In genomic region chr3:194166682-194167479, GRCh38 we compare ENCODE assay signal across 14 cellular contexts. TPM values are rescaled to one million over a fixed set of nuclear protein-coding genes. Genes with fewer than 3 reads are reported as not detected.
DNase-seq lines count a peak whose midpoint lies in the region; ATAC-seq, FAIRE-seq and TF ChIP-seq lines count a peak whose summit lies in the region.
"Had no signal": no experiment of that assay in that cellular context is flagged by ENCODE, and none has a peak within 500 bp of the region (broad histone marks: within the 10 kb centered on the region; RNA-seq: fewer than 3 reads in every experiment).

No MANE protein-coding gene starts in this region.

- H3K4me2 ChIP-seq in HepG2 (ENCODE audit: low read depth, low read length): peak overlapping the region; percentile 61

- H3K27ac Mint-ChIP-seq in brain: peak overlapping the region in 4 of 5 experiments; percentile 7 to 87 (median 68)

- TF ChIP-seq EP300 in HepG2 (IDR thresholded peaks at IDR 0.05; ENCODE audit: low read depth in 2 of 2, low read length in 2 of 2): no peak
- no peak for TF ChIP-seq EP300 in HepG2 (CRISPR knock-in tag; IDR thresholded peaks at IDR 0.05; ENCODE audit: borderline replicate concordance)

- H3K36me3 ChIP-seq in HepG2 (replicated peaks in 1 of 2; ENCODE audit: control insufficient read depth in 1 of 2, insufficient read depth in 2 of 2, low read length in 2 of 2) (no peaks in the 10 kb centered on the region), upper lobe of right lung (no peaks in the 10 kb centered on the region)

- H3K9ac ChIP-seq in HepG2 (ENCODE audit: insufficient read depth, low read depth, low read length): no peak overlapping the region

- CTCF ChIA-PET in HepG2 (lab: Yijun Ruan, JAX; ENCODE audit: low intra/inter-chr PET ratio, low total read pairs): no interaction called here

- H3K36me3 Mint-ChIP-seq in brain: no peaks in the 10 kb centered on the region

- no peak for ATAC-seq in HepG2
- peak; percentile 64 for ATAC-seq in upper lobe of right lung

- intact Hi-C loops in HepG2 (cut with micrococcal nuclease; ENCODE audit: unreplicated experiment): no loop called here
- intact Hi-C loops in upper lobe of right lung (cut with DNase I): no loop called here

- H3K4me1 Mint-ChIP-seq in brain: peaks cover 64% of the 10 kb centered on the region

- H3K27me3 Mint-ChIP-seq in brain: peaks cover 10% of the 10 kb centered on the region

- POLR2A ChIA-PET in HepG2 (lab: Yijun Ruan, JAX): no interaction called here

- peak overlapping the region in 4 of 5 experiments; percentile 3 to 34 (median 22) for H3K4me3 Mint-ChIP-seq in brain

- H3K27me3 ChIP-seq in HepG2 (ENCODE audit: control insufficient read depth in 1 of 2, insufficient read depth in 2 of 2, low read length in 2 of 2) (peaks cover 0 to 25% of the 10 kb centered on the region in 2 experiments; a peak in 2 of 5 replicates), upper lobe of right lung (no peaks in the 10 kb centered on the region)

- H3K4me3 ChIP-seq in HepG2 (replicated peaks in 1 of 3; ENCODE audit: insufficient read depth in 1 of 3, low read depth in 2 of 3, low read length in 3 of 3) (peak overlapping the region in 1 of 3 experiments; percentile 23; a peak in 1 of 6 replicates), upper lobe of right lung (no peak overlapping the region)

- peaks cover 58% of the 10 kb centered on the region for H3K4me1 ChIP-seq in HepG2 (ENCODE audit: insufficient read depth, low read length)
- peaks cover 18% of the 10 kb centered on the region for H3K4me1 ChIP-seq in upper lobe of right lung

- no peaks in the 10 kb centered on the region for H3K9me3 ChIP-seq in HepG2 (ENCODE audit: low read length)
- H3K9me3 ChIP-seq in upper lobe of right lung: no peaks in the 10 kb centered on the region

- no peak for TF ChIP-seq POLR2A in HepG2 (IDR thresholded peaks at IDR 0.05; ENCODE audit: insufficient read depth in 1 of 2, low read depth in 2 of 2, low read length in 2 of 2)

- no peaks in the 10 kb centered on the region for H3K79me2 ChIP-seq in HepG2 (ENCODE audit: insufficient read depth, low read length)

- H3K27ac ChIP-seq in HepG2 (ENCODE audit: extremely low read length, insufficient read depth, low read length) (no peak overlapping the region), upper lobe of right lung (no peak overlapping the region)

- 18% methylated on average over 16 of the region's 16 CpGs for WGBS in HepG2 (ENCODE audit: low lambda C conversion rate)

- no peak for TF ChIP-seq RAD21 in HepG2 (CRISPR knock-in tag; IDR thresholded peaks at IDR 0.05)

- in situ Hi-C loops in HepG2 (cut with HindIII; ENCODE audit: extremely low pct_ligation_motif_present, low pct_unique_long_range_greater_than_20kb): loop anchor here (10.0 kb wide), 1 partner anchor 148 kb away; no protein-coding TSS in a partner anchor

- H3K9me3 Mint-ChIP-seq in brain: no peaks in the 10 kb centered on the region

- DNase-seq in NCI-H1092 treated with DMSO at 0.1 percent for 48 hours (lab: John Stamatoyannopoulos, UW) (peak; percentile 31), NCI-H1092 (lab: John Stamatoyannopoulos, UW) (no peak), HepG2 (ENCODE audit: low spot score) (no peak), upper lobe of right lung (no peak), NCI-H345 (lab: John Stamatoyannopoulos, UW) (no peak)
- no peak for DNase-seq in stimulated activated CD8-positive, alpha-beta memory T cell treated with anti-CD3 and anti-CD28 coated beads, Interleukin-4, amount 100 ng/mL, for 48 hours
- no peak for DNase-seq in effector CD8-positive, alpha-beta T cell (lab: John Stamatoyannopoulos, UW)
- DNase-seq: 8988T; DND-41; foreskin fibroblast; midbrain; stimulated activated CD4-positive, alpha-beta T cell treated with anti-CD3 and anti-CD28 coated beads, Interleukin-15, amount 100 ng/mL, for 24 hours; stimulated activated naive CD4-positive, alpha-beta T cell had no signal

- H2AFZ ChIP-seq in HepG2 (ENCODE audit: low read length): no peak overlapping the region

- FAIRE-seq in HepG2 (lab: Jason Lieb, UNC): no peak

- no TSS peak for BruUV-seq in HepG2 (replicated peaks; lab: Mats Ljungman, UMichigan)

- no peaks in the 10 kb centered on the region for H4K20me1 ChIP-seq in HepG2 (ENCODE audit: insufficient read depth, low read length)

- TF ChIP-seq CTCF in brain (conservative IDR thresholded peaks at IDR 0.05): no peak
- TF ChIP-seq CTCF in HepG2 (CRISPR knock-in tag; IDR thresholded peaks at IDR 0.05): no peak
- TF ChIP-seq CTCF in upper lobe of right lung (IDR thresholded peaks at IDR 0.05): no peak

TF ChIP-seq in HepG2, 621 proteins besides CTCF, POLR2A, EP300 and RAD21 (continues in another document):
- TF ChIP-seq CSRNP2 (CRISPR knock-in tag; conservative IDR thresholded peaks at IDR 0.05; ENCODE audit: low read depth) (no peak), THAP9 (CRISPR knock-in tag; IDR thresholded peaks at IDR 0.05; ENCODE audit: borderline replicate concordance) (no peak), ZNF562 (CRISPR knock-in tag; IDR thresholded peaks at IDR 0.05; ENCODE audit: borderline replicate concordance) (no peak), ZNF225 (CRISPR knock-in tag; IDR thresholded peaks at IDR 0.05) (no peak), HIVEP1 (CRISPR knock-in tag; IDR thresholded peaks at IDR 0.05) (no peak), DDIT3 (CRISPR knock-in tag; IDR thresholded peaks at IDR 0.05) (no peak), ZNF749 (CRISPR knock-in tag; IDR thresholded peaks at IDR 0.05; ENCODE audit: borderline replicate concordance) (no peak)

RNA-seq across cellular contexts. Expression of gene HES1, which starts 30.9 kb away (rescaled TPM):
- 18.2 TPM for polyA plus RNA-seq in brain (ENCODE audit: insufficient read depth, low read depth, low replicate concordance)
- total RNA-seq in HepG2 (2016; rRNA removed; fragmentation: Illumina TruSeq; extraction: Trizol): 15.0 and 19.8 TPM in 2 replicates
- total RNA-seq in HepG2 (2016; cell fraction: cytosol; rRNA removed; fragmentation: Illumina TruSeq; extraction: Trizol; ENCODE audit: low read depth): 16.2 and 16.8 TPM in 2 replicates
- total RNA-seq in HepG2 (2016; cell fraction: insoluble cytoplasmic fraction; rRNA removed; fragmentation: Illumina TruSeq; extraction: Trizol): 14.9 and 18.9 TPM in 2 replicates
- 17.2 and 18.1 TPM in 2 replicates for total RNA-seq in HepG2 (2016; cell fraction: membrane; rRNA removed; fragmentation: Illumina TruSeq; extraction: Trizol)
- total RNA-seq in HepG2 (2016; cell fraction: nucleus; rRNA removed; fragmentation: Illumina TruSeq; extraction: Trizol): 20.8 and 25.5 TPM in 2 replicates
- 15.4 and 16.6 TPM in 2 replicates for polyA plus RNA-seq in HepG2 (2011; rRNA removed)
- polyA plus RNA-seq in HepG2 (2011; cell fraction: cytosol; rRNA removed): 13.8 and 15.8 TPM in 2 replicates
- 27.8 and 33.4 TPM in 2 replicates for polyA plus RNA-seq in HepG2 (2011; cell fraction: nucleus; rRNA removed)
- polyA plus RNA-seq in HepG2 (2012): 20.4 and 25.8 TPM in 2 replicates
- polyA plus RNA-seq in HepG2 (2016; cell fraction: cytosol; fragmentation: Illumina TruSeq; extraction: Trizol; ENCODE audit: low read depth): 3.5 and 4.3 TPM in 2 replicates
- polyA plus RNA-seq in HepG2 (2016; cell fraction: insoluble cytoplasmic fraction; fragmentation: Illumina TruSeq; extraction: Trizol; ENCODE audit: low read depth): 14.5 and 15.2 TPM in 2 replicates
- 4.3 and 4.5 TPM in 2 replicates for polyA plus RNA-seq in HepG2 (2016; cell fraction: membrane; fragmentation: Illumina TruSeq; extraction: Trizol; ENCODE audit: low read depth)
- 31.4 and 34.9 TPM in 2 replicates for polyA plus RNA-seq in HepG2 (2016; cell fraction: nucleus; fragmentation: Illumina TruSeq; extraction: Trizol; ENCODE audit: insufficient read depth, low read depth)
- 4.8 and 36.7 TPM in 2 replicates for polyA minus RNA-seq in HepG2 (2011; rRNA and poly(A)+ RNA removed; ENCODE audit: low replicate concordance)
- polyA minus RNA-seq in HepG2 (2011; cell fraction: cytosol; rRNA and poly(A)+ RNA removed): 37.8 and 44.8 TPM in 2 replicates
- 45.6 and 54.7 TPM in 2 replicates for polyA minus RNA-seq in HepG2 (2011; cell fraction: nucleus; rRNA and poly(A)+ RNA removed)
- total RNA-seq in upper lobe of right lung: 43.6 TPM
